Comparison of ENCODE assay signal across 9 cellular contexts in the genomic region with DNA sequence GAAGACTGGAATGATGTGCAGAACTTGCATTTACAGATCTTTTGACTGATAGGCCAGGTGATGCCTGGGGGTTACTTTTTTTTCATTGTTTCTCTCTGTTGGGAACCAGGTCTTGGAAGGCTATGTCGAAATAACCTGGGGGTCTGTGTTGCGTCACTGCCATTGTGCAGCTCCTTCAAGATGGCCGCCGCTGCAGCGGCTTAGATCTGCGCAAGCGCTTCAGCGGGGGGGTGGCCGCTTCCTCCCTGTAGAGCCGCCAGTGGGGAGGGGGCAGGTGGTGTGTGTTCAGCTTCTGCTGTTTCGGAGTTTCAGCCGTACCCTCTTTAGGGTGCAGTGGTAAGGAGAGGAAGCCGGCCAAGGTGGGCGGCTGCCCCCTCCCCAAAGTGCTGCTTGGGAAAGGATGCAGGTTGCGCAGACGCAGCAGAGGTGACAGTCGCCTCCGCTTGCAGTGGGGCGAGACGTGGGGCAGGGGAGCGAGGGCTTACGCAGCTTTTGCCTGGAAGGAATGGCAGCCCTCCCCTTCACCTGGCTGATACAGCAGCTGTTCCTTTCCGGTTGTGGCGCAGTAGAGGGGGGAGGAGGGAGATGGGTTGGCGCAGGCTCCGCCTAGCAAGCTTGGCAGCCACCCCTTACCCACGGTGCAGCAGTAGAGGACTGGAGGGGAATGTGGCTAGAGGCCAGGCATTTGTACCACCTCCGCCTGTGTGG. TPM values are rescaled to one million over a fixed set of nuclear protein-coding genes. Genes with fewer than 3 reads are reported as not detected.
DNase-seq lines count a peak whose midpoint lies in the region; ATAC-seq, FAIRE-seq and TF ChIP-seq lines count a peak whose summit lies in the region.
"Had no signal": no experiment of that assay in that cellular context is flagged by ENCODE, and none has a peak within 500 bp of the region (broad histone marks: within the 10 kb centered on the region; RNA-seq: fewer than 3 reads in every experiment).

No MANE protein-coding gene starts in this region.

- H3K4me1 Mint-ChIP-seq in type B pancreatic cell (ENCODE audit: unreplicated experiment) = no peaks in the 10 kb centered on the region

- peak overlapping the region; percentile 96 for H3K27ac Mint-ChIP-seq in type B pancreatic cell

- H3K36me3 ChIP-seq in cardiac muscle cell = no peaks in the 10 kb centered on the region

- H3K27ac ChIP-seq in cardiac muscle cell = peak overlapping the region; percentile 93

- DNase-seq in D721Med (ENCODE audit: insufficient read length, low spot score) (peak; percentile 23), SK-N-DZ (ENCODE audit: low spot score) (peak; percentile 83), cardiac muscle cell (ENCODE audit: low read depth in 1 of 2, low spot score in 1 of 2) (peak; percentile 79 to 84), pons (ENCODE audit: low spot score) (peak; percentile 72), type B pancreatic cell (ENCODE audit: extremely low spot score, unreplicated experiment) (peak; percentile 79)
- peak; percentile 32 for DNase-seq in activated naive CD8-positive, alpha-beta T cell treated with anti-CD3 and anti-CD28 coated beads, Interleukin-2, amount 50 U/mL, for 16 hours (ENCODE audit: low read depth, low spot score)

- no peak for TF ChIP-seq RAD21 in Ishikawa (IDR thresholded peaks at IDR 0.05; ENCODE audit: low read depth)

- peak; percentile 78 for ATAC-seq in GM21423 (IDR thresholded peaks at IDR 0.05; ENCODE audit: unreplicated experiment)

- no peaks in the 10 kb centered on the region for H3K9me3 ChIP-seq in cardiac muscle cell (ENCODE audit: low read depth)

- peaks cover 10% of the 10 kb centered on the region for H3K4me1 ChIP-seq in cardiac muscle cell (ENCODE audit: low read depth)

- H3K4me3 ChIP-seq in cardiac muscle cell = peak overlapping the region; percentile 60

- H3K4me3 Mint-ChIP-seq in type B pancreatic cell = peak overlapping the region; percentile 93

- H3K27me3 ChIP-seq in cardiac muscle cell = no peaks in the 10 kb centered on the region

- no peak for TF ChIP-seq EP300 in Ishikawa (IDR thresholded peaks at IDR 0.05; ENCODE audit: borderline replicate concordance)

- H3K9me3 Mint-ChIP-seq in type B pancreatic cell = no peaks in the 10 kb centered on the region

- FAIRE-seq in D721Med (lab: Jason Lieb, UNC) = no peak
- FAIRE-seq: islet of Langerhans had no signal

- no peaks in the 10 kb centered on the region for H3K27me3 Mint-ChIP-seq in type B pancreatic cell

- H3K36me3 Mint-ChIP-seq in type B pancreatic cell = no peaks in the 10 kb centered on the region

- TF ChIP-seq CTCF in D721Med (IDR thresholded peaks at IDR 0.05; ENCODE audit: insufficient read depth, missing control alignments) (no peak), cardiac muscle cell (IDR thresholded peaks at IDR 0.05; ENCODE audit: low read depth, low read length) (no peak), type B pancreatic cell (conservative IDR thresholded peaks at IDR 0.05) (no peak)

TF ChIP-seq in Ishikawa, 13 proteins besides CTCF, POLR2A, EP300 and RAD21:
- TF ChIP-seq YY1 (IDR thresholded peaks at IDR 0.05; ENCODE audit: low read depth) (peak; percentile 87), FOXM1 (IDR thresholded peaks at IDR 0.05; ENCODE audit: borderline replicate concordance, low read depth) (no peak), CREB1 (IDR thresholded peaks at IDR 0.05; ENCODE audit: low read depth) (no peak), NFIC (IDR thresholded peaks at IDR 0.05) (peak; percentile 36; the same call in 1 of the 2 replicates), EGR1 (IDR thresholded peaks at IDR 0.05) (no peak), CEBPB (IDR thresholded peaks at IDR 0.05) (peak; percentile 87), ZBTB7A (IDR thresholded peaks at IDR 0.05; ENCODE audit: low read depth) (peak; percentile 76; the same call in 1 of the 2 replicates), TAF1 (IDR thresholded peaks at IDR 0.05; ENCODE audit: low read depth) (peak; percentile 46; the same call in 1 of the 2 replicates), TCF12 (IDR thresholded peaks at IDR 0.05; ENCODE audit: low read depth) (peak; percentile 22; the same call in 1 of the 2 replicates), TEAD4 (IDR thresholded peaks at IDR 0.05) (no peak)
- TF ChIP-seq, protein P1, sequence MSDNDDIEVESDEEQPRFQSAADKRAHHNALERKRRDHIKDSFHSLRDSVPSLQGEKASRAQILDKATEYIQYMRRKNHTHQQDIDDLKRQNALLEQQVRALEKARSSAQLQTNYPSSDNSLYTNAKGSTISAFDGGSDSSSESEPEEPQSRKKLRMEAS (IDR thresholded peaks at IDR 0.05) = no peak
- TF ChIP-seq, protein P2, sequence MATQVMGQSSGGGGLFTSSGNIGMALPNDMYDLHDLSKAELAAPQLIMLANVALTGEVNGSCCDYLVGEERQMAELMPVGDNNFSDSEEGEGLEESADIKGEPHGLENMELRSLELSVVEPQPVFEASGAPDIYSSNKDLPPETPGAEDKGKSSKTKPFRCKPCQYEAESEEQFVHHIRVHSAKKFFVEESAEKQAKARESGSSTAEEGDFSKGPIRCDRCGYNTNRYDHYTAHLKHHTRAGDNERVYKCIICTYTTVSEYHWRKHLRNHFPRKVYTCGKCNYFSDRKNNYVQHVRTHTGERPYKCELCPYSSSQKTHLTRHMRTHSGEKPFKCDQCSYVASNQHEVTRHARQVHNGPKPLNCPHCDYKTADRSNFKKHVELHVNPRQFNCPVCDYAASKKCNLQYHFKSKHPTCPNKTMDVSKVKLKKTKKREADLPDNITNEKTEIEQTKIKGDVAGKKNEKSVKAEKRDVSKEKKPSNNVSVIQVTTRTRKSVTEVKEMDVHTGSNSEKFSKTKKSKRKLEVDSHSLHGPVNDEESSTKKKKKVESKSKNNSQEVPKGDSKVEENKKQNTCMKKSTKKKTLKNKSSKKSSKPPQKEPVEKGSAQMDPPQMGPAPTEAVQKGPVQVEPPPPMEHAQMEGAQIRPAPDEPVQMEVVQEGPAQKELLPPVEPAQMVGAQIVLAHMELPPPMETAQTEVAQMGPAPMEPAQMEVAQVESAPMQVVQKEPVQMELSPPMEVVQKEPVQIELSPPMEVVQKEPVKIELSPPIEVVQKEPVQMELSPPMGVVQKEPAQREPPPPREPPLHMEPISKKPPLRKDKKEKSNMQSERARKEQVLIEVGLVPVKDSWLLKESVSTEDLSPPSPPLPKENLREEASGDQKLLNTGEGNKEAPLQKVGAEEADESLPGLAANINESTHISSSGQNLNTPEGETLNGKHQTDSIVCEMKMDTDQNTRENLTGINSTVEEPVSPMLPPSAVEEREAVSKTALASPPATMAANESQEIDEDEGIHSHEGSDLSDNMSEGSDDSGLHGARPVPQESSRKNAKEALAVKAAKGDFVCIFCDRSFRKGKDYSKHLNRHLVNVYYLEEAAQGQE (IDR thresholded peaks at IDR 0.05; ENCODE audit: low read depth) = no peak
- TF ChIP-seq, protein P3, sequence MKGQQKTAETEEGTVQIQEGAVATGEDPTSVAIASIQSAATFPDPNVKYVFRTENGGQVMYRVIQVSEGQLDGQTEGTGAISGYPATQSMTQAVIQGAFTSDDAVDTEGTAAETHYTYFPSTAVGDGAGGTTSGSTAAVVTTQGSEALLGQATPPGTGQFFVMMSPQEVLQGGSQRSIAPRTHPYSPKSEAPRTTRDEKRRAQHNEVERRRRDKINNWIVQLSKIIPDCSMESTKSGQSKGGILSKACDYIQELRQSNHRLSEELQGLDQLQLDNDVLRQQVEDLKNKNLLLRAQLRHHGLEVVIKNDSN (IDR thresholded peaks at IDR 0.05) = no peak

RNA-seq across cellular contexts. Expression of a gene that starts 1.5 kb away (rescaled TPM):
- polyA plus RNA-seq in SK-N-DZ (2014; cell fraction: cytosol; rRNA removed) = 205 and 288 TPM in 2 replicates
- 105 and 116 TPM in 2 replicates for polyA plus RNA-seq in SK-N-DZ (2014; cell fraction: nucleus; rRNA removed)
- total RNA-seq in cardiac muscle cell = 511 and 552 TPM in 2 replicates
- polyA plus RNA-seq in cardiac muscle cell = 599 and 650 TPM in 2 replicates
- 91.8 and 106 TPM in 2 replicates for total RNA-seq in type B pancreatic cell (ENCODE audit: low replicate concordance)

RNA-seq across cellular contexts. Expression of a gene that starts 1.5 kb away (rescaled TPM):
- polyA plus RNA-seq in SK-N-DZ (2014; cell fraction: cytosol; rRNA removed) = 0.70 and 9.3 TPM in 2 replicates
- 5.2 and 5.8 TPM in 2 replicates for polyA plus RNA-seq in SK-N-DZ (2014; cell fraction: nucleus; rRNA removed)
- total RNA-seq in cardiac muscle cell = 10.2 and 11.2 TPM in 2 replicates
- polyA plus RNA-seq in cardiac muscle cell = 12.0 and 13.5 TPM in 2 replicates
- 16.7 and 20.2 TPM in 2 replicates for total RNA-seq in type B pancreatic cell (ENCODE audit: low replicate concordance)

Comparison
In these comparisons a context has a peak if more than half of its experiments do, and no peak if none do; other contexts are left out.
1. Peak in every context shown above with its lines: DNase-seq, ATAC-seq, H3K4me3 ChIP-seq and H3K27ac ChIP-seq.
2. DNase-seq: peak in every context shown above with its lines; median percentile 83 in SK-N-DZ; 82 in cardiac muscle cell; 79 in type B pancreatic cell; 72 in pons; 32 in activated naive CD8-positive, alpha-beta T cell treated with anti-CD3 and anti-CD28 coated beads, Interleukin-2, amount 50 U/mL, for 16 hours; 23 in D721Med.